18 cellular contexts compared by ENCODE assay signal in the genomic region with DNA sequence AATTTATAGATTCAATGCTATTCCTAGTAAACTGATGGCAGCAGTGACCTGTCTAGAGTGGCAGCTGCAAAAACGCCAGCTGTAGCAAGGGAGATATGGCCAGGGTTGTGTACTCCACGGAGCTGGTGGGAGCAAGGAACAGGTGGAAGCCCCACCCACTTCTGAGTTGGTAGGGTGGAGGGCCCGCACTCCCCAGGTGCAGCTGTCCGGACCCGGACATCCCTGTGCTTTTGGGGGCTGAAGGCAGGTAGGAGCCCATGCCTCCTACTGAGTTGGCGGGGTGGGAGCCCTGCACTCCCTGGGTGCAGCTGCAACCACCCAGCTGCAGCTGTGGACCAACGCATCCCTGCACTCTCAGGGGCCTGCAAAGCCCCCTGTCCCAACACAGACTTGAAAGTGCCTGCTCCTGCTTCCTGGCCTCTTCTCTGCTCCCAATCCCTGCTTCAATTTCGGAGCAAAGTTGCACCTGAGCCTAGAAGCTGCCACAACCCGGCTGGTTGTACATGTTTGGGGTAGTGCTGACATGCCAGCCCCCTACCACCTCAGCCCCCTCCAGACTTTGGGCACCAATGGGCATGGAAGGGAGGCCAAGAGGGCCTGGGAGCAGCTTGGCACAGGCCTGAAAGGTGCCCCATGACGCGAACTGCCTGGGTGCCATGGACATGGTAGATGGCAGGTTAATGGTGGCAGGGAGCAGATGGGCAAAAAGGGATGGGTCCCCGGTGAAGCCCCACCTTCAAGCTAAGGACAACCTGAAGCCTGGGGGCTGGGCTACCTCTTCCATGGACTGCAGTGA. TPM values are rescaled to one million over a fixed set of nuclear protein-coding genes. Genes with fewer than 3 reads are reported as not detected.
DNase-seq lines count a peak whose midpoint lies in the region; ATAC-seq and TF ChIP-seq lines count a peak whose summit lies in the region.
"Had no signal": no experiment of that assay in that cellular context is flagged by ENCODE, and none has a peak within 500 bp of the region (broad histone marks: within the 10 kb centered on the region; RNA-seq: fewer than 3 reads in every experiment).

No MANE protein-coding gene starts in this region.

- no peak overlapping the region for H4K12ac ChIP-seq in trophoblast cell (ENCODE audit: low read depth, low read length)

- no peak overlapping the region for H3K9ac ChIP-seq in trophoblast cell (ENCODE audit: low read length)

- no peak overlapping the region for H2BK120ac ChIP-seq in trophoblast cell (ENCODE audit: insufficient read depth, low read length, poor library complexity)

- DNase-seq in Right ventricle myocardium inferior (ENCODE audit: missing footprints), result peak; percentile 20
- DNase-seq in Right ventricle myocardium superior, result no peak
- peak; percentile 5 for DNase-seq in myocyte (ENCODE audit: low read depth)
- no peak for DNase-seq in trophoblast cell
- DNase-seq in upper lobe of right lung, result no peak
- DNase-seq in dedifferentiated amniotic fluid mesenchymal stem cell (ENCODE audit: extremely low spot score), result no peak
- DNase-seq in stimulated activated CD4-positive, alpha-beta T cell treated with anti-CD3 and anti-CD28 coated beads, Interleukin-4, amount 100 ng/mL, for 1 hour, result no peak
- DNase-seq: AML-193; Caco-2; CD4-positive, alpha-beta T cell; GOT3; H9 had no signal

- no peak overlapping the region for H4K91ac ChIP-seq in trophoblast cell (ENCODE audit: low read depth, low read length)

- no peak overlapping the region for H2BK12ac ChIP-seq in trophoblast cell (ENCODE audit: low read length)

- no peaks in the 10 kb centered on the region for H3K79me1 ChIP-seq in trophoblast cell (ENCODE audit: low read length)

- no peak overlapping the region for H3K4ac ChIP-seq in trophoblast cell (ENCODE audit: low read depth, low read length)

- TF ChIP-seq CTCF in upper lobe of right lung (IDR thresholded peaks at IDR 0.05), result no peak

- no peak overlapping the region for H2AK5ac ChIP-seq in trophoblast cell (ENCODE audit: low read length)

- H2AFZ ChIP-seq in trophoblast cell (ENCODE audit: insufficient read depth, low read length, poor library complexity), result no peak overlapping the region

- no peak overlapping the region for H3K27ac ChIP-seq in trophoblast cell (ENCODE audit: low read depth, low read length)
- H3K27ac ChIP-seq in upper lobe of right lung, result no peak overlapping the region
- H3K27ac ChIP-seq: 22Rv1, A549, C4-2B had no signal

- no CpG with 5 or more reads among the region's 12 CpGs for whole genome bisulfite sequencing in trophoblast cell (ENCODE audit: extremely low coverage, insufficient coverage, insufficient read length)

- H3K27me3 ChIP-seq in trophoblast cell (ENCODE audit: insufficient read depth, low read length) (no peaks in the 10 kb centered on the region), upper lobe of right lung (no peaks in the 10 kb centered on the region)

- intact Hi-C loops in Right ventricle myocardium inferior (cut with DNase I) (no loop called here), Right ventricle myocardium superior (cut with DNase I) (no loop called here), upper lobe of right lung (cut with DNase I) (no loop called here)

- no peak overlapping the region for H4K8ac ChIP-seq in trophoblast cell (ENCODE audit: low read depth, low read length)

- peaks cover 2% of the 10 kb centered on the region for H3K79me2 ChIP-seq in trophoblast cell (ENCODE audit: control insufficient read depth, insufficient read depth, low read length, poor library complexity)

- ATAC-seq in Right ventricle myocardium inferior (no peak), Right ventricle myocardium superior (ENCODE audit: poor library complexity) (no peak), upper lobe of right lung (peak; percentile 29), GM19455 (IDR thresholded peaks at IDR 0.05; ENCODE audit: unreplicated experiment) (no peak)
- ATAC-seq: A549 had no signal

- no peak overlapping the region for H3K14ac ChIP-seq in trophoblast cell (ENCODE audit: low read length)

- H3K36me3 ChIP-seq in trophoblast cell (ENCODE audit: control insufficient read depth in 1 of 2, insufficient read depth in 2 of 2, low read length in 2 of 2), result no peaks in the 10 kb centered on the region
- no peaks in the 10 kb centered on the region for H3K36me3 ChIP-seq in upper lobe of right lung

- H3K4me2 ChIP-seq in trophoblast cell (ENCODE audit: low read length), result no peak overlapping the region
- H3K4me2 ChIP-seq: A549 had no signal

- peak overlapping the region; percentile 33 for H3K23ac ChIP-seq in trophoblast cell (ENCODE audit: low read length)

- H2BK5ac ChIP-seq in trophoblast cell (ENCODE audit: low read depth, low read length, poor library complexity), result no peak overlapping the region

- H3K9me3 ChIP-seq in trophoblast cell (ENCODE audit: insufficient read depth, low read depth, low read length), result no peaks in the 10 kb centered on the region
- no peaks in the 10 kb centered on the region for H3K9me3 ChIP-seq in upper lobe of right lung
- H3K9me3 ChIP-seq: A549, Caco-2 had no signal

- no peaks in the 10 kb centered on the region for H3K4me1 ChIP-seq in trophoblast cell (ENCODE audit: control insufficient read depth in 1 of 2, insufficient read depth in 2 of 2, low read length in 2 of 2)
- H3K4me1 ChIP-seq in upper lobe of right lung, result no peaks in the 10 kb centered on the region
- H3K4me1 ChIP-seq: A549, Caco-2 had no signal

- H3K18ac ChIP-seq in trophoblast cell (ENCODE audit: low read length), result no peak overlapping the region

- H3K4me3 ChIP-seq in trophoblast cell (ENCODE audit: low read depth, low read length) (no peak overlapping the region), upper lobe of right lung (no peak overlapping the region)
- H3K4me3 ChIP-seq: A549 had no signal

RNA-seq across cellular contexts. Expression of a gene that starts 19.8 kb away (rescaled TPM):
- 10.0 TPM for total RNA-seq in Right ventricle myocardium inferior
- total RNA-seq in Right ventricle myocardium superior, result 8.6 TPM
- 27.9 and 29.0 TPM in 2 replicates for total RNA-seq in myocyte
- polyA plus RNA-seq in myocyte (2012), result 9.6 TPM
- 15.8 and 17.7 TPM in 2 replicates for polyA plus RNA-seq in trophoblast cell (2013)
- 21.7 TPM for total RNA-seq in upper lobe of right lung

RNA-seq across cellular contexts. Expression of a gene that starts 56.5 kb away (rescaled TPM):
- total RNA-seq in Right ventricle myocardium inferior, result 1.4 TPM
- 0.56 TPM for total RNA-seq in Right ventricle myocardium superior
- total RNA-seq in myocyte, result 0.05 TPM in 1 of 2 replicates, not detected in the other
- polyA plus RNA-seq in myocyte (2012), result not detected
- 0.62 and 0.66 TPM in 2 replicates for polyA plus RNA-seq in trophoblast cell (2013)
- not detected for total RNA-seq in upper lobe of right lung
- total RNA-seq: Caco-2; CD4-positive, alpha-beta T cell; HepG2 had no signal
- polyA plus RNA-seq: A549, BJ, HepG2 had no signal

Comparison
In these comparisons a context has a peak if more than half of its experiments do, and no peak if none do; other contexts are left out.
1. DNase-seq: peak in Right ventricle myocardium inferior (single experiment) and myocyte (single experiment); none in Right ventricle myocardium superior (single experiment), trophoblast cell (0 of 2), upper lobe of right lung (single experiment), dedifferentiated amniotic fluid mesenchymal stem cell (single experiment) and stimulated activated CD4-positive, alpha-beta T cell treated with anti-CD3 and anti-CD28 coated beads, Interleukin-4, amount 100 ng/mL, for 1 hour (single experiment).